ENCODE assay signal across 1 cellular context in genomic region chr3:23068016-23068728, GRCh38.
A peak's percentile ranks its signal among the peaks of the same experiment; 100 is the strongest.
TF ChIP-seq lines count a peak whose summit lies in the region.

No MANE protein-coding gene starts in this region.

TF ChIP-seq in GM23338, 12 proteins besides CTCF, POLR2A, EP300 and RAD21:
- peak; percentile 28; the same call in 1 of the 2 replicates for TF ChIP-seq NANOG (IDR thresholded peaks at IDR 0.05; ENCODE audit: borderline replicate concordance)
- TF ChIP-seq CREB1 (CRISPR knock-in tag; IDR thresholded peaks at IDR 0.05; ENCODE audit: low read depth), result no peak
- no peak for TF ChIP-seq EZH2phosphoT487 (IDR thresholded peaks at IDR 0.05; ENCODE audit: unreplicated experiment)
- no peak for TF ChIP-seq POLR2AphosphoS5 (IDR thresholded peaks at IDR 0.05; ENCODE audit: low read depth)
- no peak for TF ChIP-seq REST (IDR thresholded peaks at IDR 0.05; ENCODE audit: unreplicated experiment)
- TF ChIP-seq ZNF114 (CRISPR knock-in tag; IDR thresholded peaks at IDR 0.05), result no peak
- no peak for TF ChIP-seq JUNB (IDR thresholded peaks at IDR 0.05; ENCODE audit: unreplicated experiment)
- no peak for TF ChIP-seq ETS1 (IDR thresholded peaks at IDR 0.05)
- no peak for TF ChIP-seq ZNF331 (CRISPR knock-in tag; IDR thresholded peaks at IDR 0.05; ENCODE audit: low read depth)
- peak; percentile 39; the same call in 1 of the 2 replicates for TF ChIP-seq ZNF462 (CRISPR knock-in tag; IDR thresholded peaks at IDR 0.05)
- TF ChIP-seq EZH2 (IDR thresholded peaks at IDR 0.05; ENCODE audit: low read depth, unreplicated experiment), result no peak
- no peak for TF ChIP-seq STAT1 (IDR thresholded peaks at IDR 0.05; ENCODE audit: unreplicated experiment)
TF ChIP-seq in GM23338: peak in this region for 2.
